ENCODE assay signal across 8 cellular contexts in the genomic region with DNA sequence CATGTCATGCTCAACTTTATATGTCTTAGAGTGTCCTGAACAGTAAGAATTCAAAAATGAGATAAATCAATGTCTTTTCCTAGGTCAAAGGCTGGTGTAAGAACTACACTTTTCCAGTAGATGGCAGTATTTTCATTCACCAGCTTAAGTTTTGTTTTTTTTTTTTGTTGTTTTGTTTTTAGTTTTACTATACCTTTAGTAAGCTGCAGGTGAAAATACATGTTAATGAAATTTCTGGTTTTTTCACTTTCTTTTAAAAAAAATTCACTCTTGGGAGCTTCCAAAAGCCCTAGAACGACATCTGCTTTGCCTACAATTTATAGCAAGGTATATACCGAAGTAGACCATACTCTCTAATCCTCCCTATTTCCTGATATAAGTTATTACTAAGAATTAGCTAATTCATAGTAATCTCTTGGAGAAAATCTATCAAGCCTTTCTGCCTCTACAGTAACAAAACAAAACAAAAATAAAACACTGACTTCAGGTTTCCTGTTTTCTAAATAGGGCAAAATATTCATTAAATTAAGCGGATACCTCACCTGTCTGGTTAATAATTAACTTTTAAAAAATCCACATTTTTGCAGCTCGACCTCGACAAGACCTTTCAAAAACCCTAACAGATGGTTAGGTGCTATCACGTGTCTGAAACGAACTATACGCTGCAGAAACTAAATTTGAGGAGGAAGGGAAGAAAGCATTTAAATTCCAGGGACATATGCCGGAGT. TPM values are rescaled to one million over a fixed set of nuclear protein-coding genes. Genes with fewer than 3 reads are reported as not detected.
DNase-seq lines count a peak whose midpoint lies in the region; ATAC-seq and TF ChIP-seq lines count a peak whose summit lies in the region.

No MANE protein-coding gene starts in this region.

- ATAC-seq in GM19324 (IDR thresholded peaks at IDR 0.05; ENCODE audit: low FRiP score, unreplicated experiment), result no peak

- peak overlapping the region; percentile 98 to 100 (median 99) for H3K27ac ChIP-seq in thyroid gland

- intact Hi-C loops in thyroid gland (cut with DNase I), result loop anchor here (5.0 kb wide), 1 partner anchor 243 kb away; no protein-coding TSS in a partner anchor

- H3K4me1 ChIP-seq in thyroid gland, result peaks cover 7 to 11% of the 10 kb centered on the region in 2 donors

- H3K4me3 Mint-ChIP-seq in brain, result peak overlapping the region; percentile 85 to 90 (median 88)

- no peaks in the 10 kb centered on the region for H3K9me3 ChIP-seq in thyroid gland

- no peak for TF ChIP-seq POLR2A in thyroid gland (IDR thresholded peaks at IDR 0.05)

- WGBS in thyroid gland, 2 donors, result 30 to 31% methylated on average over 9 of the region's 9 CpGs

- H3K9me3 Mint-ChIP-seq in brain, result peaks cover 0 to 4% (median 0%) of the 10 kb centered on the region in 5 experiments

- H3K4me1 Mint-ChIP-seq in brain, result peaks cover 20% of the 10 kb centered on the region

- H3K27me3 Mint-ChIP-seq in brain, result peaks cover 28% of the 10 kb centered on the region

- DNase-seq in AG09319 (ENCODE audit: extremely low read depth, low read depth) (no peak), NCI-H2196 (lab: John Stamatoyannopoulos, UW; ENCODE audit: unreplicated experiment) (peak; percentile 24), left kidney (ENCODE audit: low read depth, low spot score) (peak; percentile 66), thyroid gland (no peak)
- DNase-seq in stimulated activated CD4-positive, alpha-beta T cell treated with anti-CD3 and anti-CD28 coated beads, Interleukin-1b, Interleukin-23, amount 100 ng/mL, for 48 hours, result no peak

- H3K36me3 Mint-ChIP-seq in brain, result no peaks in the 10 kb centered on the region

- H3K4me3 ChIP-seq in thyroid gland (replicated peaks in 1 of 3), result no peak overlapping the region

- H3K36me3 ChIP-seq in thyroid gland, result no peaks in the 10 kb centered on the region

- TF ChIP-seq CTCF in AG09319 (IDR thresholded peaks at IDR 0.05; ENCODE audit: low read depth, low read length) (peak; percentile 69), GM12872 (IDR thresholded peaks at IDR 0.05; ENCODE audit: insufficient read depth, low read depth, low read length) (peak; percentile 63), brain (conservative IDR thresholded peaks at IDR 0.05) (peak; percentile 96 to 97), thyroid gland (IDR thresholded peaks at IDR 0.05) (peak; percentile 53 to 99 (median 80))

- H3K27ac Mint-ChIP-seq in brain, result peak overlapping the region in 4 of 5 experiments; percentile 42 to 83 (median 78)

- no peaks in the 10 kb centered on the region for H3K27me3 ChIP-seq in thyroid gland

RNA-seq across cellular contexts. Expression of gene SAMD4A, which starts 2.7 kb away (rescaled TPM):
- 3.1 TPM for polyA plus RNA-seq in brain (ENCODE audit: insufficient read depth, low read depth, low replicate concordance)
- 10 to 100 TPM; 12.6 to 32.7 (median 17.6) TPM for total RNA-seq in thyroid gland

RNA-seq across cellular contexts. Expression of gene CGRRF1, which starts 54.5 kb away (rescaled TPM):
- polyA plus RNA-seq in brain (ENCODE audit: insufficient read depth, low read depth, low replicate concordance), result 19.0 TPM
- 10 to 100 TPM; 21.7 to 42.6 (median 25.8) TPM for total RNA-seq in thyroid gland

Comparison
In these comparisons a context has a peak if more than half of its experiments do, and no peak if none do; other contexts are left out.
1. DNase-seq: peak in NCI-H2196 (single experiment) and left kidney (single experiment); none in AG09319 (single experiment), thyroid gland (0 of 2) and stimulated activated CD4-positive, alpha-beta T cell treated with anti-CD3 and anti-CD28 coated beads, Interleukin-1b, Interleukin-23, amount 100 ng/mL, for 48 hours (single experiment).
2. Peak in every context shown above with its lines, with median percentiles within 50 percentile points of each other: CTCF ChIP-seq.